ENCODE assay signal across 1 cellular context in genomic region chr11:71145988-71146824, GRCh38.
TF ChIP-seq lines count a peak whose summit lies in the region.

No MANE protein-coding gene starts in this region.

TF ChIP-seq in H1, 55 proteins besides CTCF, POLR2A, EP300 and RAD21:
- TF ChIP-seq MAFK (IDR thresholded peaks at IDR 0.05; ENCODE audit: low read depth, low read length) = no peak
- TF ChIP-seq ASH2L (IDR thresholded peaks at IDR 0.05; ENCODE audit: low read length) = no peak
- no peak for TF ChIP-seq RBBP5 (IDR thresholded peaks at IDR 0.05; ENCODE audit: borderline replicate concordance, low read depth, low read length)
- no peak for TF ChIP-seq BACH1 (IDR thresholded peaks at IDR 0.05; ENCODE audit: low read length)
- no peak for TF ChIP-seq CHD2 (IDR thresholded peaks at IDR 0.05; ENCODE audit: low read length)
- TF ChIP-seq NRF1 (IDR thresholded peaks at IDR 0.05; ENCODE audit: low read depth, low read length) = no peak
- no peak for TF ChIP-seq BRCA1 (IDR thresholded peaks at IDR 0.05; ENCODE audit: low read depth, low read length)
- no peak for TF ChIP-seq PHF8 (conservative IDR thresholded peaks at IDR 0.05; ENCODE audit: low read depth, low read length)
- TF ChIP-seq NANOG (IDR thresholded peaks at IDR 0.05; ENCODE audit: insufficient read depth, low read depth, low read length, poor library complexity, severe bottlenecking) = no peak
- TF ChIP-seq TAF7 (optimal IDR thresholded peaks at IDR 0.05; ENCODE audit: borderline replicate concordance, low read depth, low read length) = no peak
- TF ChIP-seq EZH2 (IDR thresholded peaks at IDR 0.05; ENCODE audit: low read depth, low read length, severe bottlenecking) = no peak
- TF ChIP-seq SP1 (IDR thresholded peaks at IDR 0.05; ENCODE audit: low read depth, low read length) = no peak
- no peak for TF ChIP-seq FOSL1 (IDR thresholded peaks at IDR 0.05; ENCODE audit: insufficient read depth, low read depth, low read length)
- no peak for TF ChIP-seq TEAD4 (IDR thresholded peaks at IDR 0.05; ENCODE audit: low read depth, low read length)
